In the genomic region with DNA sequence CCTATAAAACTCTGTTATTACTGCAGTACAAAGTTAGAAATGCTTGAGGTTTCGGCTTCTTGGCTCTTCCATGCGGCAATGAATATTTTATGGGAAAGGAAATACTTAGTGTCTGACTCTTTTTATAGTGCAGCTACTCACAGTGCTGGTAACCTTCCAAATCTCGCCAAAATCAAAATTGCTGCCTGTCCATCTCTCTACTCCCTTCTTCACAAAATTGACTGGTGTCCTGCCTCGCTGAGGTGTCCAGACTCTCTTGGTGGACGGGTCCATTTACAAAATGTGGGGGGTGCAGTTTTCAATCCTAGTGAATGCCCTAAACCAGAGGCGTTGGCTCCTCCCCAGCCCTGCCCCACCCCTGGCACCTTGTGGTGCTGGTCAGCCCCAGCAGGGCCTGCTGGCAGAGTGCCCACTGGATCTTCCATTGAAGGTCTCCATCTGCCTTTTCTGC, we compare ENCODE assay signal across 16 cellular contexts.
DNase-seq lines count a peak whose midpoint lies in the region; ATAC-seq and TF ChIP-seq lines count a peak whose summit lies in the region.
"Had no signal": no experiment of that assay in that cellular context is flagged by ENCODE, and none has a peak within 500 bp of the region (broad histone marks: within the 10 kb centered on the region; RNA-seq: fewer than 3 reads in every experiment).

No MANE protein-coding gene starts in this region.

- H3K4me3 ChIP-seq in heart left ventricle = peak overlapping the region in 2 of 12 donors; percentile 3 to 32
- H3K4me3 ChIP-seq in skeletal muscle cell (ENCODE audit: low read depth, low read length) = no peak overlapping the region
- H3K4me3 ChIP-seq in testis = no peak overlapping the region
- H3K4me3 ChIP-seq: SJSA1 had no signal

- H3K4me1 ChIP-seq in heart left ventricle (peaks cover 66 to 100% (median 99%) of the 10 kb centered on the region in 12 donors), testis (peaks cover 28% of the 10 kb centered on the region)
- H3K4me1 ChIP-seq: SJSA1 had no signal

- DNase-seq in heart left ventricle (no peak), skeletal muscle cell (ENCODE audit: low read depth) (peak; percentile 61), GDM1 (lab: John Stamatoyannopoulos, UW) (no peak), testis (no peak)
- no peak for DNase-seq in activated CD4-positive, alpha-beta T cell treated with anti-CD3 and anti-CD28 coated beads, Interleukin-2, amount 50 U/mL, for 1 hour
- DNase-seq: activated CD4-positive, CD25-positive, alpha-beta regulatory T cell; CD4-positive, alpha-beta memory T cell; naive thymus-derived CD8-positive, alpha-beta T cell; NCI-H526 treated with DMSO at 0.1 percent for 48 hours; stimulated activated CD4-positive, alpha-beta T cell treated with anti-CD3 and anti-CD28 coated beads, Interleukin-1b, Interleukin-23, amount 100 ng/mL, for 48 hours; stimulated activated naive CD8-positive, alpha-beta T cell treated with anti-CD3 and anti-CD28 coated beads, Interleukin-15, amount 100 ng/mL, for 72 hours had no signal

- intact Hi-C loops in heart left ventricle (cut with DNase I) = loop anchor here in 1 of 10 donors (10.0 kb wide), 1 partner anchor 48 kb away; no protein-coding TSS in a partner anchor
- intact Hi-C loops in testis (cut with DNase I; ENCODE audit: low total_unique reads) = no loop called here

- peak overlapping the region; percentile 92 for H3K27ac ChIP-seq in C4-2B
- peak overlapping the region; percentile 86 for H3K27ac ChIP-seq in VCaP
- peak overlapping the region in 10 of 12 donors; percentile 41 to 86 (median 65) for H3K27ac ChIP-seq in heart left ventricle
- peak overlapping the region in 1 of 2 donors; percentile 37 for H3K27ac ChIP-seq in testis
- H3K27ac ChIP-seq: SJSA1 had no signal

- TF ChIP-seq CTCF in C4-2B (conservative IDR thresholded peaks at IDR 0.05) (no peak), VCaP (conservative IDR thresholded peaks at IDR 0.05) (no peak), heart left ventricle (IDR thresholded peaks at IDR 0.05) (no peak), testis (IDR thresholded peaks at IDR 0.05) (no peak)

- no peaks in the 10 kb centered on the region for H3K9me3 ChIP-seq in heart left ventricle
- H3K9me3 ChIP-seq in testis = no peaks in the 10 kb centered on the region
- H3K9me3 ChIP-seq: SJSA1 had no signal

- TF ChIP-seq POLR2A in heart left ventricle (IDR thresholded peaks at IDR 0.05) (no peak), testis (IDR thresholded peaks at IDR 0.05) (no peak)

- H3K36me3 ChIP-seq in heart left ventricle (peaks cover 0 to 7% (median 0%) of the 10 kb centered on the region in 9 donors), testis (ENCODE audit: low read depth, missing control alignments) (no peaks in the 10 kb centered on the region)
- H3K36me3 ChIP-seq: SJSA1 had no signal

- WGBS in heart left ventricle, 4 donors = 45 to 69% (median 62%) methylated on average over 6 of the region's 6 CpGs
- 84% methylated on average over 6 of the region's 6 CpGs for WGBS in testis, 2 donors

- H3K27me3 ChIP-seq in heart left ventricle (no peaks in the 10 kb centered on the region), testis (no peaks in the 10 kb centered on the region)
- H3K27me3 ChIP-seq: SJSA1 had no signal

- ATAC-seq in heart left ventricle = no peak
- no peak for ATAC-seq in HG02571 (IDR thresholded peaks at IDR 0.05; ENCODE audit: unreplicated experiment)
- ATAC-seq: HCT116; naive thymus-derived CD8-positive, alpha-beta T cell; stimulated activated naive CD8-positive, alpha-beta T cell treated with anti-CD3 and anti-CD28 coated beads, Interleukin-15, amount 100 ng/mL, for 72 hours had no signal
